9 cellular contexts compared by ENCODE assay signal in the genomic region with DNA sequence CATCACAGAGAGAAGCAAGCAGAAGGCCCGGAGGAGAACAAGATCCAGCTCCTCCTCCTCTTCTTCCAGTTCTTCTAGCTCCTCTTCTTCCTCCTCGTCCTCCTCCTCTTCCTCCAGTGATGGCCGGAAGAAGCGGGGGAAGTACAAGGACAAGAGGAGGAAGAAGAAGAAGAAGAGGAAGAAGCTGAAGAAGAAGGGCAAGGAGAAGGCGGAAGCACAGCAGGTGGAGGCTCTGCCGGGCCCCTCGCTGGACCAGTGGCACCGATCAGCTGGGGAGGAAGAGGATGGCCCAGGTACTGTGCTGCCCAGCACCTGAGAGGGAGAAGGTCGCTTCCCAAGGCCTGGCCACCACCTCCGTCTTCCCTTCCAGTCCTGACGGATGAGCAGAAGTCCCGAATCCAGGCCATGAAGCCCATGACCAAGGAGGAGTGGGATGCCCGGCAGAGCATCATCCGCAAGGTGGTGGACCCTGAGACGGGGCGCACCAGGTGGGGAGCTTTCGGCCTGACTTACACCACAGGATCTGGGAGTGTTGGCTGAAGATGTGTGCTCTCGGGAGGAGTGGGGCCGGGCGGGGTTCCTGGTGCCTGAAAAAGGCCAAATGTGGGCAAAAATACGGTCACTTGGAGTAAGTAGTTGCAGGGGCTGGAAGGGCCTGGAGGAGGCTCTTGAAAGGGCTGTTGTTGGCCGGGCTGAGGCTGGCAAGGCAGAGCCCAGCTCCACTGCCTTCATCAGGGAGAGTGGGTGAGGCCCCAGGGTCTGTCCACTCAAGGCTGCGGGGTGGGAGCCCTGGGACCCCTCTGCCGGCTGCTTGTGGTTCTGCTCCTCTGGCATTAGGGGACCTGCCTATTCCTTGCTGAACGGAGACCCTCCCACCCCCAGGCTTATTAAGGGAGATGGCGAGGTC. TPM values are rescaled to one million over a fixed set of nuclear protein-coding genes. Genes with fewer than 3 reads are reported as not detected.
DNase-seq lines count a peak whose midpoint lies in the region; ATAC-seq and TF ChIP-seq lines count a peak whose summit lies in the region.
"Had no signal": no experiment of that assay in that cellular context is flagged by ENCODE, and none has a peak within 500 bp of the region (broad histone marks: within the 10 kb centered on the region; RNA-seq: fewer than 3 reads in every experiment).

No MANE protein-coding gene starts in this region.

- H3K4me2 ChIP-seq in GM23338 (peak overlapping the region; percentile 96), fibroblast of lung (ENCODE audit: extremely low read depth, insufficient read depth, low read length) (peak overlapping the region; percentile 76)

- no peak for TF ChIP-seq POLR2A in sigmoid colon (IDR thresholded peaks at IDR 0.05)

- ATAC-seq in GM23338: no peak
- ATAC-seq in GM21717 (IDR thresholded peaks at IDR 0.05; ENCODE audit: unreplicated experiment): no peak
- no peak for ATAC-seq in GM19397 (IDR thresholded peaks at IDR 0.05; ENCODE audit: unreplicated experiment)

- H3K9me3 ChIP-seq in SK-N-MC (ENCODE audit: low read depth, low read length) (no peaks in the 10 kb centered on the region), fibroblast of lung (ENCODE audit: control insufficient read depth, insufficient read depth, low read depth, low read length) (no peaks in the 10 kb centered on the region), sigmoid colon (no peaks in the 10 kb centered on the region)

- H3K79me2 ChIP-seq in GM23338 (replicated peaks; ENCODE audit: insufficient read depth) (peaks cover 10% of the 10 kb centered on the region; the same call in 1 of the 2 replicates), fibroblast of lung (ENCODE audit: control insufficient read depth, insufficient read depth, low read length) (peaks cover 30% of the 10 kb centered on the region)

- peaks cover 21% of the 10 kb centered on the region for H3K4me1 Mint-ChIP-seq in GM23338

- no peaks in the 10 kb centered on the region; the same call in 2 of the 3 replicates for H3K36me3 Mint-ChIP-seq in GM23338 (ENCODE audit: low read depth)

- DNase-seq in GM23338 (ENCODE audit: low spot score) (no peak), SK-N-MC (ENCODE audit: low read depth, low spot score) (no peak), fibroblast of lung (ENCODE audit: low read depth in 2 of 2) (peak in 1 of 2 donors; percentile 4), sigmoid colon (no peak), NCI-H1417 (lab: John Stamatoyannopoulos, UW) (no peak), COLO829 (ENCODE audit: low spot score) (no peak)
- DNase-seq: hippocampal formation had no signal

- 69 to 72% methylated on average over 26 of the region's 26 CpGs for WGBS in sigmoid colon, 2 donors

- H3K4me1 ChIP-seq in GM23338 (ENCODE audit: insufficient read depth) (peaks cover 17% of the 10 kb centered on the region; the same call in 1 of the 2 replicates), fibroblast of lung (ENCODE audit: control insufficient read depth, extremely low read depth, insufficient read depth, low read length) (peaks cover 27% of the 10 kb centered on the region), sigmoid colon (peaks cover 0 to 74% (median 70%) of the 10 kb centered on the region in 4 donors)

- TF ChIP-seq EP300 in sigmoid colon (IDR thresholded peaks at IDR 0.05): no peak

- H3K4me3 ChIP-seq in GM23338 (peak overlapping the region; percentile 92), SK-N-MC (peak overlapping the region; percentile 96), fibroblast of lung (replicated peaks in 1 of 4; ENCODE audit: control extremely low read depth in 1 of 4, insufficient read depth in 1 of 4, low read depth in 3 of 4, low read length in 4 of 4) (peak overlapping the region; percentile 76 to 82 (median 79)), sigmoid colon (peak overlapping the region; percentile 72 to 100 (median 96))

- no peaks in the 10 kb centered on the region for H3K9me3 Mint-ChIP-seq in GM23338

- H3K9ac ChIP-seq in SK-N-MC (ENCODE audit: insufficient read length) (peak overlapping the region; percentile 88), fibroblast of lung (ENCODE audit: insufficient read depth, low read length) (peak overlapping the region; percentile 75)

- no peak overlapping the region for H2AFZ ChIP-seq in GM23338
- H2AFZ ChIP-seq in fibroblast of lung (ENCODE audit: low read length): no peak overlapping the region

- H3K36me3 ChIP-seq in GM23338 (ENCODE audit: insufficient read depth) (no peaks in the 10 kb centered on the region; the same call in 1 of the 2 replicates), SK-N-MC (ENCODE audit: insufficient read depth, low read length) (peaks cover 7% of the 10 kb centered on the region; the same call in 1 of the 2 replicates), fibroblast of lung (ENCODE audit: control insufficient read depth, insufficient read depth, low read length) (peaks cover 28% of the 10 kb centered on the region), sigmoid colon (peaks cover 0 to 42% (median 7%) of the 10 kb centered on the region in 4 donors)

- H3K4me3 Mint-ChIP-seq in GM23338: peak overlapping the region; percentile 82

- H3K27ac ChIP-seq in GM23338 (ENCODE audit: low read depth) (no peak overlapping the region), SK-N-MC (no peak overlapping the region), fibroblast of lung (ENCODE audit: insufficient read depth, low read length) (peak overlapping the region; percentile 4), sigmoid colon (peak overlapping the region; percentile 87 to 97 (median 94))

- H3K9me2 ChIP-seq in GM23338 (ENCODE audit: insufficient read depth): no peaks in the 10 kb centered on the region

- no peaks in the 10 kb centered on the region for H3K27me3 ChIP-seq in GM23338 (ENCODE audit: insufficient read depth)
- no peaks in the 10 kb centered on the region for H3K27me3 ChIP-seq in fibroblast of lung (ENCODE audit: control insufficient read depth, insufficient read depth, low read length)
- no peaks in the 10 kb centered on the region for H3K27me3 ChIP-seq in sigmoid colon

- H3K27me3 Mint-ChIP-seq in GM23338 (ENCODE audit: insufficient read depth, low read depth, poor library complexity): peaks cover 17% of the 10 kb centered on the region

- H4K20me1 ChIP-seq in GM23338 (replicated peaks; ENCODE audit: insufficient read depth): no peaks in the 10 kb centered on the region; the same call in 1 of the 2 replicates
- H4K20me1 ChIP-seq in fibroblast of lung (ENCODE audit: control insufficient read depth, extremely low read depth, insufficient read depth, low read length): no peaks in the 10 kb centered on the region

- no peak for TF ChIP-seq CTCF in GM23338 (conservative IDR thresholded peaks at IDR 0.05; ENCODE audit: low read depth in 2 of 2)
- no peak for TF ChIP-seq CTCF in fibroblast of lung (conservative IDR thresholded peaks at IDR 0.05 in 1 of 2, IDR thresholded peaks at IDR 0.05 in 1 of 2; ENCODE audit: low read depth in 1 of 2, low read length in 2 of 2)
- no peak for TF ChIP-seq CTCF in sigmoid colon (IDR thresholded peaks at IDR 0.05)

- intact Hi-C loops in sigmoid colon (cut with DNase I): loop anchor here (5.0 kb wide), 1 partner anchor 170 kb away; a partner anchor contains a TSS

- no peak overlapping the region for H3K27ac Mint-ChIP-seq in GM23338

- H3F3A ChIP-seq in GM23338 (replicated peaks; ENCODE audit: low read depth): no peaks in the 10 kb centered on the region

TF ChIP-seq in GM23338, 12 proteins besides CTCF, POLR2A, EP300 and RAD21:
- TF ChIP-seq, protein P1, sequence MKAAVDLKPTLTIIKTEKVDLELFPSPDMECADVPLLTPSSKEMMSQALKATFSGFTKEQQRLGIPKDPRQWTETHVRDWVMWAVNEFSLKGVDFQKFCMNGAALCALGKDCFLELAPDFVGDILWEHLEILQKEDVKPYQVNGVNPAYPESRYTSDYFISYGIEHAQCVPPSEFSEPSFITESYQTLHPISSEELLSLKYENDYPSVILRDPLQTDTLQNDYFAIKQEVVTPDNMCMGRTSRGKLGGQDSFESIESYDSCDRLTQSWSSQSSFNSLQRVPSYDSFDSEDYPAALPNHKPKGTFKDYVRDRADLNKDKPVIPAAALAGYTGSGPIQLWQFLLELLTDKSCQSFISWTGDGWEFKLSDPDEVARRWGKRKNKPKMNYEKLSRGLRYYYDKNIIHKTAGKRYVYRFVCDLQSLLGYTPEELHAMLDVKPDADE (IDR thresholded peaks at IDR 0.05): no peak
- TF ChIP-seq ZNF114 (CRISPR knock-in tag; IDR thresholded peaks at IDR 0.05): no peak

RNA-seq across cellular contexts. Expression of a gene that starts 1.4 kb away (rescaled TPM):
- 68.7 and 85.5 TPM in 2 replicates for total RNA-seq in GM23338 (2014; rRNA removed; shearing (Covaris generic))
- polyA plus RNA-seq in GM23338 (2016; fragmentation: Nextera tagmentation; extraction: Ambion mirVana) (169 and 176 TPM in 2 replicates), fibroblast of lung (149 and 196 TPM in 2 replicates), sigmoid colon (100 to 1,000 TPM; 233 to 312 (median 243) TPM)
- total RNA-seq in fibroblast of lung (145 and 157 TPM in 2 replicates), sigmoid colon (100 to 1,000 TPM; 211 to 358 (median 327) TPM)
- 165 and 243 TPM in 2 replicates for polyA plus RNA-seq in fibroblast of lung (2012)
- 45.4 and 47.1 TPM in 2 replicates for polyA minus RNA-seq in fibroblast of lung (ENCODE audit: low replicate concordance)

RNA-seq across cellular contexts. Expression of a gene that starts 6.8 kb away (rescaled TPM):
- 11.6 and 16.1 TPM in 2 replicates for total RNA-seq in GM23338 (2014; rRNA removed; shearing (Covaris generic))
- polyA plus RNA-seq in GM23338 (2016; fragmentation: Nextera tagmentation; extraction: Ambion mirVana): 13.1 and 14.3 TPM in 2 replicates
- 7.2 and 9.6 TPM in 2 replicates for total RNA-seq in fibroblast of lung
- polyA plus RNA-seq in fibroblast of lung: 4.6 and 5.2 TPM in 2 replicates
- polyA plus RNA-seq in fibroblast of lung (2012): 7.0 and 9.7 TPM in 2 replicates
- polyA minus RNA-seq in fibroblast of lung (ENCODE audit: low replicate concordance): 7.5 and 19.3 TPM in 2 replicates
- 10 to 100 TPM in 2 of 4 donors, 1 to 10 TPM in 2; 8.1 to 13.6 (median 9.4) TPM for total RNA-seq in sigmoid colon
- polyA plus RNA-seq in sigmoid colon: 10 to 100 TPM; 10.2 to 26.5 (median 17.8) TPM

RNA-seq across cellular contexts. Expression of a gene that starts 15.6 kb away (rescaled TPM):
- 7.0 and 7.7 TPM in 2 replicates for total RNA-seq in GM23338 (2014; rRNA removed; shearing (Covaris generic))
- polyA plus RNA-seq in GM23338 (2016; fragmentation: Nextera tagmentation; extraction: Ambion mirVana): 1.2 and 1.4 TPM in 2 replicates
- 5.4 and 6.3 TPM in 2 replicates for total RNA-seq in fibroblast of lung
- 3.1 and 3.8 TPM in 2 replicates for polyA plus RNA-seq in fibroblast of lung
- polyA plus RNA-seq in fibroblast of lung (2012): 4.6 and 4.9 TPM in 2 replicates
- polyA minus RNA-seq in fibroblast of lung (ENCODE audit: low replicate concordance): 16.1 and 16.3 TPM in 2 replicates
- total RNA-seq in sigmoid colon: 1 to 10 TPM; 1.6 to 3.8 (median 2.8) TPM
- 1 to 10 TPM; 1.2 to 5.3 (median 3.5) TPM for polyA plus RNA-seq in sigmoid colon

Comparison
In these comparisons a context has a peak if more than half of its experiments do, and no peak if none do; other contexts are left out.
1. H3K27ac ChIP-seq: peak in fibroblast of lung (single experiment) and sigmoid colon (4 of 4); none in GM23338 (single experiment) and SK-N-MC (single experiment).
2. Peak in every context shown above with its lines, with median percentiles within 50 percentile points of each other: H3K4me3 ChIP-seq.